ENCODE assay signal across 8 cellular contexts in genomic region chr1:156766288-156767100, GRCh38. TPM values are rescaled to one million over a fixed set of nuclear protein-coding genes. Genes with fewer than 3 reads are reported as not detected.
DNase-seq lines count a peak whose midpoint lies in the region; ATAC-seq and TF ChIP-seq lines count a peak whose summit lies in the region.

No MANE protein-coding gene starts in this region.

- DNase-seq in activated naive CD4-positive, alpha-beta T cell treated with anti-CD3 and anti-CD28 coated beads for 36 hours = peak; percentile 33
- DNase-seq in activated naive CD4-positive, alpha-beta T cell treated with Interleukin-2 at 50 U/mL for 16 hours = no peak
- DNase-seq in stimulated activated naive CD8-positive, alpha-beta T cell treated with anti-CD3 and anti-CD28 coated beads, Interleukin-15, amount 100 ng/mL, for 72 hours = no peak
- no peak for DNase-seq in activated CD4-positive, alpha-beta T cell treated with anti-CD3 and anti-CD28 coated beads for 4 hours

- ATAC-seq in HG03095 (IDR thresholded peaks at IDR 0.05; ENCODE audit: unreplicated experiment) (peak; percentile 10), HG03460 (IDR thresholded peaks at IDR 0.05; ENCODE audit: unreplicated experiment) (no peak)
- peak; percentile 4 for ATAC-seq in stimulated activated naive CD8-positive, alpha-beta T cell treated with anti-CD3 and anti-CD28 coated beads, Interleukin-15, amount 100 ng/mL, for 72 hours

- peak overlapping the region; percentile 91 for H3K27ac ChIP-seq in VCaP

- CTCF ChIA-PET in activated naive CD4-positive, alpha-beta T cell treated with anti-CD3 and anti-CD28 coated beads for 36 hours (lab: Charles Lee) = interaction anchor here (0.8 to 8.7 kb wide), 3 partner anchors 25 to 62 kb away, joined by 3 to 124 read pairs (median 3); partner anchors contain the start of genes ISG20L2, METTL25B and MRPL24

- peaks cover 36% of the 10 kb centered on the region for H3K4me1 Mint-ChIP-seq in activated naive CD4-positive, alpha-beta T cell treated with anti-CD3 and anti-CD28 coated beads for 36 hours (ENCODE audit: low read depth)
- H3K4me1 Mint-ChIP-seq in stimulated activated naive CD8-positive, alpha-beta T cell treated with anti-CD3 and anti-CD28 coated beads, Interleukin-15, amount 100 ng/mL, for 72 hours = peaks cover 43% of the 10 kb centered on the region

- intact Hi-C loops in activated naive CD4-positive, alpha-beta T cell treated with anti-CD3 and anti-CD28 coated beads for 36 hours (cut with micrococcal nuclease) = loop anchor here (1.0 to 2.0 kb wide), 10 partner anchors 15 to 428 kb away; partner anchors contain the start of genes CCT3, ETV3, HDGF and ISG20L2

- peak overlapping the region; percentile 57 for H3K4me3 ChIP-seq in iPS-11a (ENCODE audit: low read depth, low read length)

- H3K9me3 Mint-ChIP-seq in activated naive CD4-positive, alpha-beta T cell treated with anti-CD3 and anti-CD28 coated beads for 36 hours = no peaks in the 10 kb centered on the region
- no peaks in the 10 kb centered on the region for H3K9me3 Mint-ChIP-seq in stimulated activated naive CD8-positive, alpha-beta T cell treated with anti-CD3 and anti-CD28 coated beads, Interleukin-15, amount 100 ng/mL, for 72 hours

- TF ChIP-seq CTCF in VCaP (conservative IDR thresholded peaks at IDR 0.05) = no peak

- no peak overlapping the region for H3K4me3 Mint-ChIP-seq in activated naive CD4-positive, alpha-beta T cell treated with anti-CD3 and anti-CD28 coated beads for 36 hours
- H3K4me3 Mint-ChIP-seq in stimulated activated naive CD8-positive, alpha-beta T cell treated with anti-CD3 and anti-CD28 coated beads, Interleukin-15, amount 100 ng/mL, for 72 hours = no peak overlapping the region

- peaks cover 22% of the 10 kb centered on the region for H3K36me3 Mint-ChIP-seq in activated naive CD4-positive, alpha-beta T cell treated with anti-CD3 and anti-CD28 coated beads for 36 hours (ENCODE audit: low read depth)

- H3K27me3 Mint-ChIP-seq in activated naive CD4-positive, alpha-beta T cell treated with anti-CD3 and anti-CD28 coated beads for 36 hours (ENCODE audit: low read depth) = no peaks in the 10 kb centered on the region
- H3K27me3 Mint-ChIP-seq in stimulated activated naive CD8-positive, alpha-beta T cell treated with anti-CD3 and anti-CD28 coated beads, Interleukin-15, amount 100 ng/mL, for 72 hours = no peaks in the 10 kb centered on the region

- no peak overlapping the region for H3K27ac Mint-ChIP-seq in activated naive CD4-positive, alpha-beta T cell treated with anti-CD3 and anti-CD28 coated beads for 36 hours
- H3K27ac Mint-ChIP-seq in stimulated activated naive CD8-positive, alpha-beta T cell treated with anti-CD3 and anti-CD28 coated beads, Interleukin-15, amount 100 ng/mL, for 72 hours = peak overlapping the region in 1 of 2 donors; percentile 56

RNA-seq across cellular contexts. Expression of gene PRCC, which starts 0.8 kb away (rescaled TPM):
- total RNA-seq in activated naive CD4-positive, alpha-beta T cell treated with anti-CD3 and anti-CD28 coated beads for 36 hours = 10 to 100 TPM; 55.2 to 55.8 TPM

RNA-seq across cellular contexts. Expression of gene HDGF, which starts 15.0 kb away (rescaled TPM):
- 100 to 1,000 TPM; 282 to 283 TPM for total RNA-seq in activated naive CD4-positive, alpha-beta T cell treated with anti-CD3 and anti-CD28 coated beads for 36 hours

RNA-seq across cellular contexts. Expression of gene MRPL24, which starts 25.6 kb away (rescaled TPM):
- 100 to 1,000 TPM in 1 of 2 experiments, 10 to 100 TPM in 1; 91.1 to 114 TPM for total RNA-seq in activated naive CD4-positive, alpha-beta T cell treated with anti-CD3 and anti-CD28 coated beads for 36 hours

RNA-seq across cellular contexts. Expression of gene ISG20L2, which starts 37.9 kb away (rescaled TPM):
- total RNA-seq in activated naive CD4-positive, alpha-beta T cell treated with anti-CD3 and anti-CD28 coated beads for 36 hours = 10 to 100 TPM; 24.8 to 28.7 TPM

RNA-seq across cellular contexts. Expression of gene METTL25B, which starts 38.2 kb away (rescaled TPM):
- total RNA-seq in activated naive CD4-positive, alpha-beta T cell treated with anti-CD3 and anti-CD28 coated beads for 36 hours = 10 to 100 TPM; 35.3 to 35.5 TPM
